ENCODE assay signal across 1 cellular context in genomic region chr3:17793542-17794195, GRCh38.
TF ChIP-seq lines count a peak whose summit lies in the region.

No MANE protein-coding gene starts in this region.

TF ChIP-seq in SK-N-SH, 30 proteins besides CTCF, POLR2A, EP300 and RAD21 (continued from another document):
- TF ChIP-seq ZBTB33 (IDR thresholded peaks at IDR 0.05; ENCODE audit: borderline replicate concordance, low read depth) (no peak), USF2 (IDR thresholded peaks at IDR 0.05; ENCODE audit: borderline replicate concordance, low read depth, low read length) (no peak), RXRA (IDR thresholded peaks at IDR 0.05; ENCODE audit: borderline replicate concordance, low read depth) (no peak), JUND (IDR thresholded peaks at IDR 0.05) (no peak), YY1 (IDR thresholded peaks at IDR 0.05; ENCODE audit: low read depth) (no peak), FOXM1 (IDR thresholded peaks at IDR 0.05; ENCODE audit: low read depth) (no peak), RCOR1 (IDR thresholded peaks at IDR 0.05; ENCODE audit: low read length) (no peak), MEF2A (IDR thresholded peaks at IDR 0.05; ENCODE audit: borderline replicate concordance, low read depth) (no peak), NRF1 (IDR thresholded peaks at IDR 0.05; ENCODE audit: low read depth, low read length) (no peak)
